2 cellular contexts compared by ENCODE assay signal in genomic region chr7:99685129-99685758, GRCh38.
TF ChIP-seq lines count a peak whose summit lies in the region.

No MANE protein-coding gene starts in this region.

TF ChIP-seq in IMR-90, 13 proteins besides CTCF, POLR2A, EP300 and RAD21:
- TF ChIP-seq NFE2L2 (IDR thresholded peaks at IDR 0.05; ENCODE audit: low read depth, low read length): no peak
- TF ChIP-seq MAFK (IDR thresholded peaks at IDR 0.05; ENCODE audit: low read depth, low read length): peak; percentile 75
- no peak for TF ChIP-seq RCOR1 (IDR thresholded peaks at IDR 0.05; ENCODE audit: insufficient replicate concordance, low read length)
- TF ChIP-seq MXI1 (IDR thresholded peaks at IDR 0.05; ENCODE audit: borderline replicate concordance, low read depth, low read length): no peak

TF ChIP-seq in K562, 482 proteins besides CTCF, POLR2A, EP300 and RAD21:
- peak; percentile 82 for TF ChIP-seq C11orf30 (IDR thresholded peaks at IDR 0.05; ENCODE audit: low read depth)
- peak; percentile 72 for TF ChIP-seq MAFF (IDR thresholded peaks at IDR 0.05; ENCODE audit: low read length)
- no peak for TF ChIP-seq LARP7 (IDR thresholded peaks at IDR 0.05)
- peak; percentile 69 for TF ChIP-seq MAFG (tag; conservative IDR thresholded peaks at IDR 0.05)
- no peak for TF ChIP-seq POLR2G (IDR thresholded peaks at IDR 0.05; ENCODE audit: low read depth, low read length)
- peak; percentile 94 for TF ChIP-seq ZNF316 (IDR thresholded peaks at IDR 0.05)
- TF ChIP-seq HINFP (tag; conservative IDR thresholded peaks at IDR 0.05; ENCODE audit: low read depth): no peak
- no peak for TF ChIP-seq LCOR (CRISPR knock-in tag; IDR thresholded peaks at IDR 0.05)
- no peak for TF ChIP-seq PYGO2 (tag; IDR thresholded peaks at IDR 0.05)
- TF ChIP-seq PHF8 (IDR thresholded peaks at IDR 0.05; ENCODE audit: borderline replicate concordance, low read length): no peak
- no peak for TF ChIP-seq NCOA1 (IDR thresholded peaks at IDR 0.05; ENCODE audit: low read depth)
- no peak for TF ChIP-seq ARNT (IDR thresholded peaks at IDR 0.05)
- no peak for TF ChIP-seq NR2C2 (CRISPR knock-in tag; IDR thresholded peaks at IDR 0.05)
- no peak for TF ChIP-seq NR2C2 (tag; IDR thresholded peaks at IDR 0.05)
- no peak for TF ChIP-seq KDM4B (IDR thresholded peaks at IDR 0.05; ENCODE audit: borderline replicate concordance in 2 of 2, low read depth in 1 of 2)
- TF ChIP-seq ZNF175 (CRISPR knock-in tag; IDR thresholded peaks at IDR 0.05; ENCODE audit: low read depth): no peak
- TF ChIP-seq MAFK (IDR thresholded peaks at IDR 0.05; ENCODE audit: low read length): peak; percentile 57; the same call in 1 of the 2 replicates
